In genomic region chr3:187011915-187012314, GRCh38 we compare ENCODE assay signal across 8 cellular contexts.
DNase-seq lines count a peak whose midpoint lies in the region; ATAC-seq lines count a peak whose summit lies in the region.

No MANE protein-coding gene starts in this region.

- H3K27ac ChIP-seq in subcutaneous abdominal adipose tissue (ENCODE audit: low read depth, low read length) = peak overlapping the region; percentile 58

- H3K27ac Mint-ChIP-seq in activated T-cell treated with anti-CD3 and anti-CD28 coated beads, Interleukin-2, amount 50 U/mL, for 24 hours = peak overlapping the region; percentile 93
- peak overlapping the region; percentile 78 for H3K27ac Mint-ChIP-seq in activated T-helper 2 cell treated with anti-CD3 and anti-CD28 coated beads, Interferon-gamma antibody, Interleukin-2, Interleukin-4, amounts not matched to agents 10 μg/mL and 5 μg/mL and 100 μg/mL, durations not matched to agents 14 hours and 24 hours and 36 hours

- peak overlapping the region; percentile 51 for H3K4me3 Mint-ChIP-seq in activated T-cell treated with anti-CD3 and anti-CD28 coated beads, Interleukin-2, amount 50 U/mL, for 24 hours
- H3K4me3 Mint-ChIP-seq in activated T-helper 2 cell treated with anti-CD3 and anti-CD28 coated beads, Interferon-gamma antibody, Interleukin-2, Interleukin-4, amounts not matched to agents 10 μg/mL and 5 μg/mL and 100 μg/mL, durations not matched to agents 14 hours and 24 hours and 36 hours (ENCODE audit: low read depth) = no peak overlapping the region

- H3K27me3 Mint-ChIP-seq in activated T-cell treated with anti-CD3 and anti-CD28 coated beads, Interleukin-2, amount 50 U/mL, for 24 hours = no peaks in the 10 kb centered on the region
- H3K27me3 Mint-ChIP-seq in activated T-helper 2 cell treated with anti-CD3 and anti-CD28 coated beads, Interferon-gamma antibody, Interleukin-2, Interleukin-4, amounts not matched to agents 10 μg/mL and 5 μg/mL and 100 μg/mL, durations not matched to agents 14 hours and 24 hours and 36 hours (ENCODE audit: low read depth) = no peaks in the 10 kb centered on the region

- no peaks in the 10 kb centered on the region for H3K36me3 ChIP-seq in subcutaneous abdominal adipose tissue (ENCODE audit: control insufficient read depth in 5 of 5, insufficient read depth in 5 of 5, low read length in 5 of 5)

- peaks cover 78% of the 10 kb centered on the region for H3K36me3 Mint-ChIP-seq in activated T-cell treated with anti-CD3 and anti-CD28 coated beads, Interleukin-2, amount 50 U/mL, for 24 hours (ENCODE audit: low read depth)
- H3K36me3 Mint-ChIP-seq in activated T-helper 2 cell treated with anti-CD3 and anti-CD28 coated beads, Interferon-gamma antibody, Interleukin-2, Interleukin-4, amounts not matched to agents 10 μg/mL and 5 μg/mL and 100 μg/mL, durations not matched to agents 14 hours and 24 hours and 36 hours (ENCODE audit: low read depth) = peaks cover 50% of the 10 kb centered on the region

- no peak overlapping the region for H3K4me3 ChIP-seq in subcutaneous abdominal adipose tissue (ENCODE audit: low read depth in 1 of 5, low read length in 5 of 5)

- ATAC-seq in HG03175 (IDR thresholded peaks at IDR 0.05; ENCODE audit: unreplicated experiment) = peak; percentile 34

- H3K4me1 ChIP-seq in subcutaneous abdominal adipose tissue (ENCODE audit: control insufficient read depth in 5 of 5, insufficient read depth in 5 of 5, low read length in 5 of 5) = peaks cover 2 to 52% (median 20%) of the 10 kb centered on the region in 5 donors

- peaks cover 70% of the 10 kb centered on the region for H3K4me1 Mint-ChIP-seq in activated T-cell treated with anti-CD3 and anti-CD28 coated beads, Interleukin-2, amount 50 U/mL, for 24 hours (ENCODE audit: low read depth)
- peaks cover 49% of the 10 kb centered on the region for H3K4me1 Mint-ChIP-seq in activated T-helper 2 cell treated with anti-CD3 and anti-CD28 coated beads, Interferon-gamma antibody, Interleukin-2, Interleukin-4, amounts not matched to agents 10 μg/mL and 5 μg/mL and 100 μg/mL, durations not matched to agents 14 hours and 24 hours and 36 hours (ENCODE audit: low read depth)

- no peak overlapping the region for H3K9ac ChIP-seq in subcutaneous abdominal adipose tissue (ENCODE audit: low read length in 5 of 5)

- H3K9me3 ChIP-seq in subcutaneous abdominal adipose tissue (ENCODE audit: control insufficient read depth in 5 of 5, low read length in 5 of 5) = no peaks in the 10 kb centered on the region

- intact Hi-C loops in activated T-helper 2 cell treated with anti-CD3 and anti-CD28 coated beads, Interferon-gamma antibody, Interleukin-2, Interleukin-4, amounts not matched to agents 10 μg/mL and 5 μg/mL and 100 μg/mL, durations not matched to agents 14 hours and 24 hours and 36 hours (cut with micrococcal nuclease) = no loop called here

- H3K27me3 ChIP-seq in subcutaneous abdominal adipose tissue (ENCODE audit: control insufficient read depth in 5 of 5, insufficient read depth in 4 of 5, low read length in 5 of 5) = no peaks in the 10 kb centered on the region

- DNase-seq in activated T-cell treated with anti-CD3 and anti-CD28 coated beads, Interleukin-2, amount 50 U/mL, for 24 hours = no peak
- DNase-seq in activated T-cell treated with anti-CD3 and anti-CD28 coated beads for 4 hours (no peak), GDM1 (lab: John Stamatoyannopoulos, UW) (no peak), RPMI8226 (no peak), LoVo (ENCODE audit: low spot score) (no peak)
- no peak for DNase-seq in activated T-helper 2 cell treated with anti-CD3 and anti-CD28 coated beads, Interferon-gamma antibody, Interleukin-2, Interleukin-4, amounts not matched to agents 10 μg/mL and 5 μg/mL and 100 μg/mL, durations not matched to agents 14 hours and 24 hours and 36 hours (ENCODE audit: low spot score)

- H3K9me3 Mint-ChIP-seq in activated T-cell treated with anti-CD3 and anti-CD28 coated beads, Interleukin-2, amount 50 U/mL, for 24 hours = peaks cover 7% of the 10 kb centered on the region
- H3K9me3 Mint-ChIP-seq in activated T-helper 2 cell treated with anti-CD3 and anti-CD28 coated beads, Interferon-gamma antibody, Interleukin-2, Interleukin-4, amounts not matched to agents 10 μg/mL and 5 μg/mL and 100 μg/mL, durations not matched to agents 14 hours and 24 hours and 36 hours = no peaks in the 10 kb centered on the region
